29 cellular contexts compared by ENCODE assay signal in genomic region chr14:75736845-75737485, GRCh38.
"Had no signal": no experiment of that assay in that cellular context is flagged by ENCODE, and none has a peak within 500 bp of the region (broad histone marks: within the 10 kb centered on the region; RNA-seq: fewer than 3 reads in every experiment).

No MANE protein-coding gene starts in this region.

- H3K9me3 Mint-ChIP-seq: activated CD4-positive, alpha-beta memory T cell treated with anti-CD3 and anti-CD28 coated beads for 36 hours; activated naive CD4-positive, alpha-beta T cell treated with anti-CD3 and anti-CD28 coated beads for 36 hours; activated naive CD8-positive, alpha-beta T cell treated with anti-CD3 and anti-CD28 coated beads, Interleukin-2, amount 10 ng/mL, durations not matched to agents 7 days and 5 days; activated T-cell treated with anti-CD3 and anti-CD28 coated beads, Interleukin-2, amount 50 U/mL, for 72 hours; naive B cell; neural crest cell; stimulated activated effector memory CD8-positive, alpha-beta T cell treated with anti-CD3 and anti-CD28 coated beads, Interleukin-12 subunit alpha, Interleukin-12 subunit beta, amount 100 ng/mL, for 72 hours; stimulated activated naive CD8-positive, alpha-beta T cell treated with anti-CD3 and anti-CD28 coated beads, Interleukin-15, amount 100 ng/mL, for 72 hours; T-helper 1 cell treated with Interleukin-12 subunit alpha and Interleukin-12 subunit beta and Interleukin-4 antibody, amounts not matched to agents 30 μg/mL and 1 μg/mL, for 36 hours had no signal

- ATAC-seq: activated T-cell treated with anti-CD3 and anti-CD28 coated beads, Interleukin-2, amount 50 U/mL, for 72 hours; gastroesophageal sphincter; heart left ventricle; left cardiac atrium; lower lobe of right lung; sciatic nerve; stimulated activated effector memory CD8-positive, alpha-beta T cell treated with anti-CD3 and anti-CD28 coated beads, Interleukin-12 subunit alpha, Interleukin-12 subunit beta, amount 100 ng/mL, for 72 hours; stimulated activated naive CD8-positive, alpha-beta T cell treated with anti-CD3 and anti-CD28 coated beads, Interleukin-15, amount 100 ng/mL, for 72 hours had no signal

- H3K27me3 ChIP-seq: esophagus squamous epithelium, gastroesophageal sphincter, heart left ventricle, tibial artery had no signal

- H3K27me3 Mint-ChIP-seq: activated CD4-positive, alpha-beta memory T cell treated with anti-CD3 and anti-CD28 coated beads for 36 hours; activated naive CD8-positive, alpha-beta T cell treated with anti-CD3 and anti-CD28 coated beads, Interleukin-2, amount 10 ng/mL, durations not matched to agents 7 days and 5 days; naive B cell; stimulated activated naive CD8-positive, alpha-beta T cell treated with anti-CD3 and anti-CD28 coated beads, Interleukin-15, amount 100 ng/mL, for 72 hours had no signal

- H3K27ac Mint-ChIP-seq: activated CD4-positive, alpha-beta memory T cell treated with anti-CD3 and anti-CD28 coated beads for 36 hours; activated naive CD4-positive, alpha-beta T cell treated with anti-CD3 and anti-CD28 coated beads for 36 hours; activated naive CD8-positive, alpha-beta T cell treated with anti-CD3 and anti-CD28 coated beads, Interleukin-2, amount 10 ng/mL, durations not matched to agents 7 days and 5 days; activated T-cell treated with anti-CD3 and anti-CD28 coated beads, Interleukin-2, amount 50 U/mL, for 72 hours; naive B cell; stimulated activated effector memory CD8-positive, alpha-beta T cell treated with anti-CD3 and anti-CD28 coated beads, Interleukin-12 subunit alpha, Interleukin-12 subunit beta, amount 100 ng/mL, for 72 hours; stimulated activated naive CD8-positive, alpha-beta T cell treated with anti-CD3 and anti-CD28 coated beads, Interleukin-15, amount 100 ng/mL, for 72 hours; T-helper 1 cell treated with Interleukin-12 subunit alpha and Interleukin-12 subunit beta and Interleukin-4 antibody, amounts not matched to agents 30 μg/mL and 1 μg/mL, for 36 hours had no signal

- H3K4me3 ChIP-seq: esophagus squamous epithelium, gastroesophageal sphincter, heart left ventricle, lower lobe of right lung, tibial artery had no signal

- H3K9me3 ChIP-seq: esophagus squamous epithelium, gastroesophageal sphincter, heart left ventricle, lower lobe of right lung, tibial artery had no signal

- H3K4me3 Mint-ChIP-seq: activated CD4-positive, alpha-beta memory T cell treated with anti-CD3 and anti-CD28 coated beads for 36 hours; activated naive CD4-positive, alpha-beta T cell treated with anti-CD3 and anti-CD28 coated beads for 36 hours; activated naive CD8-positive, alpha-beta T cell treated with anti-CD3 and anti-CD28 coated beads, Interleukin-2, amount 10 ng/mL, durations not matched to agents 7 days and 5 days; activated T-cell treated with anti-CD3 and anti-CD28 coated beads, Interleukin-2, amount 50 U/mL, for 72 hours; naive B cell; neural crest cell; stimulated activated effector memory CD8-positive, alpha-beta T cell treated with anti-CD3 and anti-CD28 coated beads, Interleukin-12 subunit alpha, Interleukin-12 subunit beta, amount 100 ng/mL, for 72 hours; stimulated activated naive CD8-positive, alpha-beta T cell treated with anti-CD3 and anti-CD28 coated beads, Interleukin-15, amount 100 ng/mL, for 72 hours; T-helper 1 cell treated with Interleukin-12 subunit alpha and Interleukin-12 subunit beta and Interleukin-4 antibody, amounts not matched to agents 30 μg/mL and 1 μg/mL, for 36 hours had no signal

- DNase-seq: activated CD4-positive, alpha-beta memory T cell treated with anti-CD3 and anti-CD28 coated beads for 36 hours; activated CD4-positive, alpha-beta T cell treated with anti-CD3 and anti-CD28 coated beads for 48 hours; activated CD4-positive, CD25-positive, alpha-beta regulatory T cell; activated effector memory CD4-positive, alpha-beta T cell treated with Interleukin-2 at 50 U/mL for 16 hours; activated naive CD4-positive, alpha-beta T cell treated with anti-CD3 and anti-CD28 coated beads for 36 hours; activated naive CD8-positive, alpha-beta T cell treated with anti-CD3 and anti-CD28 coated beads, Interleukin-2, amount 10 ng/mL, durations not matched to agents 7 days and 5 days; activated T-cell treated with anti-CD3 and anti-CD28 coated beads, Interleukin-2, amount 50 U/mL, for 72 hours; amniotic stem cell; dermis blood vessel endothelial cell; effector CD8-positive, alpha-beta T cell; esophagus squamous epithelium; heart left ventricle; islet precursor cell; left cardiac atrium; lower lobe of right lung; mesendoderm; naive B cell; occipital lobe; posterior cingulate gyrus; small intestine; stimulated activated CD4-positive, alpha-beta T cell treated with anti-CD3 and anti-CD28 coated beads, Interleukin-2, amount 100 ng/mL, for 24 hours; stimulated activated naive CD8-positive, alpha-beta T cell treated with anti-CD3 and anti-CD28 coated beads, Interleukin-15, amount 100 ng/mL, for 72 hours; T1000; tibial artery had no signal

- H3K4me1 Mint-ChIP-seq: activated naive CD8-positive, alpha-beta T cell treated with anti-CD3 and anti-CD28 coated beads, Interleukin-2, amount 10 ng/mL, durations not matched to agents 7 days and 5 days; naive B cell; neural crest cell; stimulated activated effector memory CD8-positive, alpha-beta T cell treated with anti-CD3 and anti-CD28 coated beads, Interleukin-12 subunit alpha, Interleukin-12 subunit beta, amount 100 ng/mL, for 72 hours; stimulated activated naive CD8-positive, alpha-beta T cell treated with anti-CD3 and anti-CD28 coated beads, Interleukin-15, amount 100 ng/mL, for 72 hours had no signal

- H3K27ac ChIP-seq: esophagus squamous epithelium, gastroesophageal sphincter, lower lobe of right lung had no signal

- FAIRE-seq: small intestine had no signal
